In the genomic region with DNA sequence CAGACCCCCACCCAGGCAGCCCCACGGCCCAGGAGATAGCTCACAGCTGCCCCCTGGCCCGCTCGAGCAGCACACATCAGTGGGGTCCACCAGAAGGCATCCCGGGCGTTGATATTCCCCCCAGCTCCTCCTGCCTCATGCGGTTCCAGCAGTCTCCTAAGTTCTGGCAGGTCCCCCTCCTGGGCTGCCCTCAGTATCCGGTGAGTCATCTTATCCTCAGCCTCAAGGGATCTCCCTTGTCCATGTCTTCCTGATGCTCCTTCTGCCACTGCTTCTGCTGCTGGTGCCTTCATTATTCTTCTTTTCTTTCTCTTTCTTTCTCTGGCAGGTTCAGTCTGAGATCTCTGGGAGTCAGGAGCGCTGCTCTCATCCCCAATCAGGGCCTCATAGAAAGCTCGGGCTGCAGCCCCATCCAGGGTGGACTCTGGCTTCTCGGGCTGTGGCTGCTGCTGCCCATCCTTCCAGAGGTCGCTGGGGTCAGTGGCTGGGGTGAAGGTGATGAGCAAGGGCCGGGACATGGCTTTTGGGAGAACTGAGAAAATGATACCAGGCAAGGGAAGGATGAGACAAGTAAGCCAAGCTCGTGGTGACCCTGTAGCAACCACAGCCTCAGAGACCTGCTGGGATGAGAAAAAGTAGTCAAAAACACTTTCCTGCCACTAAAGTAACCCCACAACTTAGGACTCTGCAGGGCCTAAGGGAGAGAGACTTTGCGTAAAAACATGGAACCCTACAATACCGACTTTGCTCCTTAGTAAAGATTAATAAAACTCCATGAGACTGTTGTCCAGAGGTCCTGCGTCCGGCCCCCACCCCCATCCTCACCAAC, we compare ENCODE assay signal across 2 cellular contexts.
TF ChIP-seq lines count a peak whose summit lies in the region.

No MANE protein-coding gene starts in this region.

TF ChIP-seq in A549, 52 proteins besides CTCF, POLR2A, EP300 and RAD21:
- no peak for TF ChIP-seq FOXS1 (CRISPR knock-in tag; IDR thresholded peaks at IDR 0.05)
- no peak for TF ChIP-seq FOSL2 (IDR thresholded peaks at IDR 0.05)
- TF ChIP-seq FOSL2 (CRISPR knock-in tag; IDR thresholded peaks at IDR 0.05) = peak; percentile 28
- TF ChIP-seq MAFK (IDR thresholded peaks at IDR 0.05; ENCODE audit: partially characterized antibody) = no peak
- TF ChIP-seq PHF8 (IDR thresholded peaks at IDR 0.05; ENCODE audit: borderline replicate concordance, low read depth) = 0 out of 2 replicates have a peak, but pooled peaks have one; percentile 3
- no peak for TF ChIP-seq CEBPB (IDR thresholded peaks at IDR 0.05)
- TF ChIP-seq HOXA7 (CRISPR knock-in tag; IDR thresholded peaks at IDR 0.05) = no peak
TF ChIP-seq in A549: peak in this region for 2.

TF ChIP-seq in GM23338, 12 proteins besides CTCF, POLR2A, EP300 and RAD21:
- TF ChIP-seq JUNB (IDR thresholded peaks at IDR 0.05; ENCODE audit: unreplicated experiment) (no peak), STAT1 (IDR thresholded peaks at IDR 0.05; ENCODE audit: unreplicated experiment) (no peak), ZNF331 (CRISPR knock-in tag; IDR thresholded peaks at IDR 0.05; ENCODE audit: low read depth) (no peak)
- TF ChIP-seq, protein P1, sequence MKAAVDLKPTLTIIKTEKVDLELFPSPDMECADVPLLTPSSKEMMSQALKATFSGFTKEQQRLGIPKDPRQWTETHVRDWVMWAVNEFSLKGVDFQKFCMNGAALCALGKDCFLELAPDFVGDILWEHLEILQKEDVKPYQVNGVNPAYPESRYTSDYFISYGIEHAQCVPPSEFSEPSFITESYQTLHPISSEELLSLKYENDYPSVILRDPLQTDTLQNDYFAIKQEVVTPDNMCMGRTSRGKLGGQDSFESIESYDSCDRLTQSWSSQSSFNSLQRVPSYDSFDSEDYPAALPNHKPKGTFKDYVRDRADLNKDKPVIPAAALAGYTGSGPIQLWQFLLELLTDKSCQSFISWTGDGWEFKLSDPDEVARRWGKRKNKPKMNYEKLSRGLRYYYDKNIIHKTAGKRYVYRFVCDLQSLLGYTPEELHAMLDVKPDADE (IDR thresholded peaks at IDR 0.05) = no peak
